ENCODE assay signal across 8 cellular contexts in genomic region chr2:60550151-60550983, GRCh38. TPM values are rescaled to one million over a fixed set of nuclear protein-coding genes. Genes with fewer than 3 reads are reported as not detected.
DNase-seq lines count a peak whose midpoint lies in the region; ATAC-seq lines count a peak whose summit lies in the region.

No MANE protein-coding gene starts in this region.

- peak overlapping the region in 1 of 2 donors; percentile 59 for H3K27ac Mint-ChIP-seq in T-cell

- peak; percentile 44 for ATAC-seq in GM18502 (IDR thresholded peaks at IDR 0.05; ENCODE audit: poor library complexity, unreplicated experiment)
- peak; percentile 50 for ATAC-seq in HG02943 (IDR thresholded peaks at IDR 0.05; ENCODE audit: low read depth, unreplicated experiment)
- ATAC-seq in T-cell (replicated peaks in 1 of 4): peak; percentile 47 to 64 (median 55)

- POLR2A ChIA-PET in T-cell (lab: Charles Lee): no interaction called here

- H3K9me3 Mint-ChIP-seq in T-cell: no peaks in the 10 kb centered on the region

- H3K4me3 Mint-ChIP-seq in T-cell: peak overlapping the region; percentile 79 to 93 (median 82)

- H3K36me3 Mint-ChIP-seq in T-cell: no peaks in the 10 kb centered on the region

- H3K27me3 Mint-ChIP-seq in T-cell: peaks cover 35 to 68% of the 10 kb centered on the region in 2 donors

- DNase-seq in AG08396 (ENCODE audit: low spot score): peak; percentile 75
- peak; percentile 39 for DNase-seq in NCI-H1436 treated with DMSO at 0.1 percent for 48 hours (lab: John Stamatoyannopoulos, UW)
- DNase-seq in T-cell: peak in 21 of 34 experiments; percentile 22 to 63 (median 42)
- peak; percentile 97 for DNase-seq in left kidney (ENCODE audit: low read depth, low spot score)
- DNase-seq in stimulated activated CD8-positive, alpha-beta memory T cell treated with anti-CD3 and anti-CD28 coated beads, Interleukin-7, amount 100 ng/mL, for 4 hours (ENCODE audit: low read depth in 2 of 2): peak; percentile 24 to 40

- H3K4me1 Mint-ChIP-seq in T-cell: peaks cover 30 to 45% (median 36%) of the 10 kb centered on the region in 3 donors

- H3K27ac ChIP-seq in cingulate gyrus (ENCODE audit: low read depth, low read length): peak overlapping the region; percentile 29

- CTCF ChIA-PET in T-cell (lab: Charles Lee): interaction anchor here (0.5 to 1.0 kb wide), 14 partner anchors 9 to 1852 kb away, joined by 3 to 12 read pairs (median 4); no protein-coding TSS in a partner anchor

RNA-seq across cellular contexts. Expression of gene BCL11A, which starts 3.1 kb away (rescaled TPM):
- total RNA-seq in T-cell: 10 to 100 TPM in 1 of 5 donors, 1 to 10 TPM in 4; 3.6 to 11.9 (median 5.6) TPM

Comparison
In these comparisons a context has a peak if more than half of its experiments do, and no peak if none do; other contexts are left out.
1. Peak in every context shown above with its lines: DNase-seq, ATAC-seq and H3K27ac ChIP-seq.
2. DNase-seq: peak in every context shown above with its lines; median percentile 97 in left kidney; 75 in AG08396; 42 in T-cell; 39 in NCI-H1436 treated with DMSO at 0.1 percent for 48 hours; 32 in stimulated activated CD8-positive, alpha-beta memory T cell treated with anti-CD3 and anti-CD28 coated beads, Interleukin-7, amount 100 ng/mL, for 4 hours.